ENCODE assay signal across 10 cellular contexts in genomic region chr12:132525011-132525832, GRCh38.
"Had no signal": no experiment of that assay in that cellular context is flagged by ENCODE, and none has a peak within 500 bp of the region (broad histone marks: within the 10 kb centered on the region; RNA-seq: fewer than 3 reads in every experiment).

No MANE protein-coding gene starts in this region.

- H3K27me3 ChIP-seq: sigmoid colon had no signal

- H3K27me3 Mint-ChIP-seq: activated T-helper 17 cell treated with anti-CD3 and anti-CD28 coated beads, Interleukin-2, amount 50 U/mL, for 72 hours; stimulated activated naive CD8-positive, alpha-beta T cell treated with anti-CD3 and anti-CD28 coated beads, Interleukin-15, amount 100 ng/mL, for 72 hours had no signal

- H3K27ac Mint-ChIP-seq: activated naive CD4-positive, alpha-beta T cell treated with anti-CD3 and anti-CD28 coated beads for 36 hours; activated T-helper 17 cell treated with anti-CD3 and anti-CD28 coated beads, Interleukin-2, amount 50 U/mL, for 72 hours had no signal

- H3K4me1 Mint-ChIP-seq: activated T-helper 17 cell treated with anti-CD3 and anti-CD28 coated beads, Interleukin-2, amount 50 U/mL, for 72 hours had no signal

- H3K9me3 ChIP-seq: esophagus squamous epithelium, psoas muscle, sigmoid colon had no signal

- H3K4me3 ChIP-seq: esophagus squamous epithelium, psoas muscle, sigmoid colon had no signal

- H3K4me3 Mint-ChIP-seq: activated naive CD4-positive, alpha-beta T cell treated with anti-CD3 and anti-CD28 coated beads for 36 hours; activated T-helper 17 cell treated with anti-CD3 and anti-CD28 coated beads, Interleukin-2, amount 50 U/mL, for 72 hours; stimulated activated naive CD8-positive, alpha-beta T cell treated with anti-CD3 and anti-CD28 coated beads, Interleukin-15, amount 100 ng/mL, for 72 hours had no signal

- ATAC-seq: activated T-helper 17 cell treated with anti-CD3 and anti-CD28 coated beads, Interleukin-2, amount 50 U/mL, for 72 hours; psoas muscle; stimulated activated naive CD8-positive, alpha-beta T cell treated with anti-CD3 and anti-CD28 coated beads, Interleukin-15, amount 100 ng/mL, for 72 hours had no signal

- H3K27ac ChIP-seq: esophagus squamous epithelium, psoas muscle, sigmoid colon had no signal

- DNase-seq: activated CD4-positive, alpha-beta T cell treated with anti-CD3 and anti-CD28 coated beads for 1 hour; activated CD4-positive, alpha-beta T cell treated with anti-CD3 and anti-CD28 coated beads, Interleukin-2, amount 50 U/mL, for 4 hours; activated naive CD4-positive, alpha-beta T cell treated with anti-CD3 and anti-CD28 coated beads for 36 hours; esophagus squamous epithelium; psoas muscle; sigmoid colon; stimulated activated CD4-positive, alpha-beta T cell treated with anti-CD3 and anti-CD28 coated beads, Interleukin-1b, Interleukin-23, amount 100 ng/mL, for 48 hours; stimulated activated naive CD8-positive, alpha-beta T cell treated with anti-CD3 and anti-CD28 coated beads, Interleukin-15, amount 100 ng/mL, for 72 hours; T-helper 9 cell had no signal

- H3K9me3 Mint-ChIP-seq: activated naive CD4-positive, alpha-beta T cell treated with anti-CD3 and anti-CD28 coated beads for 36 hours; activated T-helper 17 cell treated with anti-CD3 and anti-CD28 coated beads, Interleukin-2, amount 50 U/mL, for 72 hours; stimulated activated naive CD8-positive, alpha-beta T cell treated with anti-CD3 and anti-CD28 coated beads, Interleukin-15, amount 100 ng/mL, for 72 hours had no signal
